ENCODE assay signal across 8 cellular contexts in the genomic region with DNA sequence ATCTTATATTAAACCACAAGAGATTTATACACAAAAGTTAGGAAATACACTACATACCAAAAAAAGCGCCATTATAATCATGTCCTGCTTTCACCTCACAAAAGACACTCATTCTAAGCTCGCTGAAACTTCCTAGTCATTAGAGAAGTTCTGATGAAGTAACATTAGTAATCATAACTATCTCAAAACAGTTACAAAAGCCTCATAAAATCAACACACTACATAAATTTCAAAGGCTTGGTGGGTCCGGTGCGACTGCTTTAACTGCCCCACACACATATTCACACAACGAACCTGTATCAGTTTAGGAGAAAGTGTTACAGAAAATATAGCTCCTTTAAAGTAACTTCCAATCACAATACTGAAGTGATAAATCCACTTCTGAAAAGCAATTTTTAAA. TPM values are rescaled to one million over a fixed set of nuclear protein-coding genes. Genes with fewer than 3 reads are reported as not detected.
DNase-seq lines count a peak whose midpoint lies in the region; ATAC-seq and TF ChIP-seq lines count a peak whose summit lies in the region.

No MANE protein-coding gene starts in this region.

- H3K9me3 ChIP-seq in HEK293 (ENCODE audit: control insufficient read depth, insufficient read depth, low read depth, low read length) (no peaks in the 10 kb centered on the region), iPS-18a (ENCODE audit: control insufficient read depth, low read depth, low read length) (no peaks in the 10 kb centered on the region)

- H3K27me3 Mint-ChIP-seq in activated T-helper 2 cell treated with anti-CD3 and anti-CD28 coated beads, Interferon-gamma antibody, Interleukin-2, Interleukin-4, amounts not matched to agents 10 μg/mL and 5 μg/mL and 100 μg/mL, durations not matched to agents 14 hours and 24 hours and 36 hours (ENCODE audit: low read depth): peaks cover 3% of the 10 kb centered on the region
- no peaks in the 10 kb centered on the region for H3K27me3 Mint-ChIP-seq in stimulated activated naive CD8-positive, alpha-beta T cell treated with anti-CD3 and anti-CD28 coated beads, Interleukin-15, amount 100 ng/mL, for 72 hours

- intact Hi-C loops in activated T-helper 2 cell treated with anti-CD3 and anti-CD28 coated beads, Interferon-gamma antibody, Interleukin-2, Interleukin-4, amounts not matched to agents 10 μg/mL and 5 μg/mL and 100 μg/mL, durations not matched to agents 14 hours and 24 hours and 36 hours (cut with micrococcal nuclease): loop anchor here (5.0 to 10.0 kb wide), 2 partner anchors 259 to 376 kb away; no protein-coding TSS in a partner anchor

- DNase-seq in AG04449 (ENCODE audit: low read depth, low spot score) (no peak), NCI-H345 (lab: John Stamatoyannopoulos, UW) (no peak), RWPE1 (ENCODE audit: low spot score) (no peak)
- no peak for DNase-seq in activated T-helper 2 cell treated with anti-CD3 and anti-CD28 coated beads, Interferon-gamma antibody, Interleukin-2, Interleukin-4, amounts not matched to agents 10 μg/mL and 5 μg/mL and 100 μg/mL, durations not matched to agents 14 hours and 24 hours and 36 hours (ENCODE audit: low spot score)
- DNase-seq in stimulated activated naive CD8-positive, alpha-beta T cell treated with anti-CD3 and anti-CD28 coated beads, Interleukin-15, amount 100 ng/mL, for 72 hours: no peak

- H3K36me3 ChIP-seq in HEK293 (ENCODE audit: control insufficient read depth in 2 of 2, insufficient read depth in 1 of 2, low read length in 2 of 2) (peaks cover 5 to 11% of the 10 kb centered on the region in 2 experiments), iPS-18a (ENCODE audit: control insufficient read depth, low read depth, low read length) (peaks cover 17% of the 10 kb centered on the region)

- peak overlapping the region; percentile 91 for H3K9ac ChIP-seq in iPS-18a (ENCODE audit: low read length)

- CTCF ChIA-PET in AG04449 (lab: Yijun Ruan, JAX) (no interaction called here), HEK293 (lab: Yijun Ruan, JAX) (interaction anchor here (0.7 to 1.0 kb wide), 3 partner anchors 14 to 45 kb away, joined by 3 to 4 read pairs (median 3); no protein-coding TSS in a partner anchor), RWPE1 (lab: Yijun Ruan, JAX) (no interaction called here)

- no peaks in the 10 kb centered on the region for H3K9me3 Mint-ChIP-seq in activated T-helper 2 cell treated with anti-CD3 and anti-CD28 coated beads, Interferon-gamma antibody, Interleukin-2, Interleukin-4, amounts not matched to agents 10 μg/mL and 5 μg/mL and 100 μg/mL, durations not matched to agents 14 hours and 24 hours and 36 hours
- no peaks in the 10 kb centered on the region for H3K9me3 Mint-ChIP-seq in stimulated activated naive CD8-positive, alpha-beta T cell treated with anti-CD3 and anti-CD28 coated beads, Interleukin-15, amount 100 ng/mL, for 72 hours

- peak overlapping the region; percentile 62 for H3K27ac Mint-ChIP-seq in activated T-helper 2 cell treated with anti-CD3 and anti-CD28 coated beads, Interferon-gamma antibody, Interleukin-2, Interleukin-4, amounts not matched to agents 10 μg/mL and 5 μg/mL and 100 μg/mL, durations not matched to agents 14 hours and 24 hours and 36 hours
- H3K27ac Mint-ChIP-seq in stimulated activated naive CD8-positive, alpha-beta T cell treated with anti-CD3 and anti-CD28 coated beads, Interleukin-15, amount 100 ng/mL, for 72 hours: peak overlapping the region; percentile 29 to 48

- H3K27ac ChIP-seq in HEK293 (ENCODE audit: extremely low read depth, low read depth, low read length) (peak overlapping the region; percentile 40; the same call in 1 of the 2 replicates), iPS-18a (ENCODE audit: low read length) (peak overlapping the region; percentile 88), RWPE1 (no peak overlapping the region)

- H3K4me1 ChIP-seq in HEK293 (ENCODE audit: control insufficient read depth, insufficient read depth, low read length) (peaks cover 9% of the 10 kb centered on the region), iPS-18a (ENCODE audit: control insufficient read depth, low read depth, low read length) (peaks cover 36% of the 10 kb centered on the region)

- TF ChIP-seq CTCF in AG04449 (IDR thresholded peaks at IDR 0.05; ENCODE audit: insufficient read depth, low read length, missing control alignments) (no peak), HEK293 (tag by site-specific recombination; IDR thresholded peaks at IDR 0.05) (no peak), RWPE1 (conservative IDR thresholded peaks at IDR 0.05; ENCODE audit: low read depth) (no peak)

- peak overlapping the region; percentile 82 for H3K4me3 Mint-ChIP-seq in activated T-helper 2 cell treated with anti-CD3 and anti-CD28 coated beads, Interferon-gamma antibody, Interleukin-2, Interleukin-4, amounts not matched to agents 10 μg/mL and 5 μg/mL and 100 μg/mL, durations not matched to agents 14 hours and 24 hours and 36 hours (ENCODE audit: low read depth)
- H3K4me3 Mint-ChIP-seq in stimulated activated naive CD8-positive, alpha-beta T cell treated with anti-CD3 and anti-CD28 coated beads, Interleukin-15, amount 100 ng/mL, for 72 hours: peak overlapping the region; percentile 84

- peaks cover 48% of the 10 kb centered on the region for H3K4me1 Mint-ChIP-seq in activated T-helper 2 cell treated with anti-CD3 and anti-CD28 coated beads, Interferon-gamma antibody, Interleukin-2, Interleukin-4, amounts not matched to agents 10 μg/mL and 5 μg/mL and 100 μg/mL, durations not matched to agents 14 hours and 24 hours and 36 hours (ENCODE audit: low read depth)
- peaks cover 40% of the 10 kb centered on the region for H3K4me1 Mint-ChIP-seq in stimulated activated naive CD8-positive, alpha-beta T cell treated with anti-CD3 and anti-CD28 coated beads, Interleukin-15, amount 100 ng/mL, for 72 hours

- POLR2A ChIA-PET in AG04449 (lab: Yijun Ruan, JAX): interaction anchor here (0.6 to 0.9 kb wide), 2 partner anchors 22 to 468 kb away, joined by 3 read pairs; no protein-coding TSS in a partner anchor
- POLR2A ChIA-PET in HEK293 (lab: Yijun Ruan, JAX): interaction anchor here (1.5 to 2.0 kb wide), 2 partner anchors 14 to 461 kb away, joined by 5 read pairs; a partner anchor contains a TSS
- POLR2A ChIA-PET in RWPE1 (lab: Yijun Ruan, JAX; ENCODE audit: low non-redundant PET): no interaction called here

- H3K27me3 ChIP-seq in iPS-18a (ENCODE audit: control insufficient read depth, insufficient read depth, low read length): no peaks in the 10 kb centered on the region

- no peak for ATAC-seq in stimulated activated naive CD8-positive, alpha-beta T cell treated with anti-CD3 and anti-CD28 coated beads, Interleukin-15, amount 100 ng/mL, for 72 hours
- ATAC-seq in HG03571 (IDR thresholded peaks at IDR 0.05; ENCODE audit: unreplicated experiment): no peak

- H3K36me3 Mint-ChIP-seq in activated T-helper 2 cell treated with anti-CD3 and anti-CD28 coated beads, Interferon-gamma antibody, Interleukin-2, Interleukin-4, amounts not matched to agents 10 μg/mL and 5 μg/mL and 100 μg/mL, durations not matched to agents 14 hours and 24 hours and 36 hours (ENCODE audit: low read depth): peaks cover 31% of the 10 kb centered on the region

- H3K4me3 ChIP-seq in AG04449 (ENCODE audit: low read depth, low read length) (peak overlapping the region; percentile 82), HEK293 (ENCODE audit: low read depth, low read length) (peak overlapping the region; percentile 48), iPS-18a (ENCODE audit: low read length) (peak overlapping the region; percentile 88)

TF ChIP-seq in HEK293, 187 proteins besides CTCF, POLR2A, EP300 and RAD21 (continues in another document):
- TF ChIP-seq ZNF792 (tag by site-specific recombination; IDR thresholded peaks at IDR 0.05) (no peak), ZNF660 (tag by site-specific recombination; IDR thresholded peaks at IDR 0.05) (0 out of 2 replicates have a peak, but pooled peaks have one; percentile 25), ZNF558 (tag by site-specific recombination; IDR thresholded peaks at IDR 0.05) (no peak), ZNF621 (tag by site-specific recombination; IDR thresholded peaks at IDR 0.05) (no peak), ZNF514 (tag by site-specific recombination; IDR thresholded peaks at IDR 0.05) (no peak), ZNF529 (tag by site-specific recombination; IDR thresholded peaks at IDR 0.05; ENCODE audit: insufficient replicate concordance) (no peak), MZF1 (tag by site-specific recombination; IDR thresholded peaks at IDR 0.05; ENCODE audit: borderline replicate concordance) (no peak), ZNF610 (tag by site-specific recombination; IDR thresholded peaks at IDR 0.05; ENCODE audit: borderline replicate concordance) (no peak)
- TF ChIP-seq, protein P1, sequence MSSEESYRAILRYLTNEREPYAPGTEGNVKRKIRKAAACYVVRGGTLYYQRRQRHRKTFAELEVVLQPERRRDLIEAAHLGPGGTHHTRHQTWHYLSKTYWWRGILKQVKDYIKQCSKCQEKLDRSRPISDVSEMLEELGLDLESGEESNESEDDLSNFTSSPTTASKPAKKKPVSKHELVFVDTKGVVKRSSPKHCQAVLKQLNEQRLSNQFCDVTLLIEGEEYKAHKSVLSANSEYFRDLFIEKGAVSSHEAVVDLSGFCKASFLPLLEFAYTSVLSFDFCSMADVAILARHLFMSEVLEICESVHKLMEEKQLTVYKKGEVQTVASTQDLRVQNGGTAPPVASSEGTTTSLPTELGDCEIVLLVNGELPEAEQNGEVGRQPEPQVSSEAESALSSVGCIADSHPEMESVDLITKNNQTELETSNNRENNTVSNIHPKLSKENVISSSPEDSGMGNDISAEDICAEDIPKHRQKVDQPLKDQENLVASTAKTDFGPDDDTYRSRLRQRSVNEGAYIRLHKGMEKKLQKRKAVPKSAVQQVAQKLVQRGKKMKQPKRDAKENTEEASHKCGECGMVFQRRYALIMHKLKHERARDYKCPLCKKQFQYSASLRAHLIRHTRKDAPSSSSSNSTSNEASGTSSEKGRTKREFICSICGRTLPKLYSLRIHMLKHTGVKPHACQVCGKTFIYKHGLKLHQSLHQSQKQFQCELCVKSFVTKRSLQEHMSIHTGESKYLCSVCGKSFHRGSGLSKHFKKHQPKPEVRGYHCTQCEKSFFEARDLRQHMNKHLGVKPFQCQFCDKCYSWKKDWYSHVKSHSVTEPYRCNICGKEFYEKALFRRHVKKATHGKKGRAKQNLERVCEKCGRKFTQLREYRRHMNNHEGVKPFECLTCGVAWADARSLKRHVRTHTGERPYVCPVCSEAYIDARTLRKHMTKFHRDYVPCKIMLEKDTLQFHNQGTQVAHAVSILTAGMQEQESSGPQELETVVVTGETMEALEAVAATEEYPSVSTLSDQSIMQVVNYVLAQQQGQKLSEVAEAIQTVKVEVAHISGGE (tag by site-specific recombination; conservative IDR thresholded peaks at IDR 0.05; ENCODE audit: low read depth): peak; percentile 82

RNA-seq across cellular contexts. Expression of a gene that starts 1.9 kb away (rescaled TPM):
- 35.2 TPM in 2 replicates for total RNA-seq in activated T-helper 2 cell treated with anti-CD3 and anti-CD28 coated beads, Interferon-gamma antibody, Interleukin-2, Interleukin-4, amounts not matched to agents 10 μg/mL and 5 μg/mL and 100 μg/mL, durations not matched to agents 14 hours and 24 hours and 36 hours
